ENCODE assay signal across 22 cellular contexts in genomic region chr6:101650402-101651100, GRCh38.
"Had no signal": no experiment of that assay in that cellular context is flagged by ENCODE, and none has a peak within 500 bp of the region (broad histone marks: within the 10 kb centered on the region; RNA-seq: fewer than 3 reads in every experiment).

No MANE protein-coding gene starts in this region.

- DNase-seq: activated B cell treated with CpG ODN at 0.5 μM for 24 hours; activated CD4-positive, alpha-beta T cell treated with anti-CD3 and anti-CD28 coated beads for 4 hours; activated CD4-positive, alpha-beta T cell treated with anti-CD3 and anti-CD28 coated beads, Interleukin-2, amount 50 U/mL, for 48 hours; activated CD8-positive, alpha-beta memory T cell treated with anti-CD3 and anti-CD28 coated beads, Interleukin-2, amount 50 U/mL, for 48 hours; activated naive CD4-positive, alpha-beta T cell; activated T-cell treated with anti-CD3 and anti-CD28 coated beads, Interleukin-2, amount 50 U/mL, for 4 hours; central memory CD4-positive, alpha-beta T cell; dermis blood vessel endothelial cell; effector CD8-positive, alpha-beta T cell; foreskin keratinocyte; hippocampal formation; immature natural killer cell; lower lobe of right lung; mesendoderm; naive B cell; occipital lobe; right lobe of liver; stimulated activated CD4-positive, alpha-beta T cell treated with anti-CD3 and anti-CD28 coated beads, Interleukin-1b, Interleukin-23, amount 100 ng/mL, for 48 hours; stimulated activated naive CD8-positive, alpha-beta T cell treated with anti-CD3 and anti-CD28 coated beads, Interleukin-15, amount 100 ng/mL, for 72 hours; T-helper 9 cell; tibial artery had no signal

- ATAC-seq: activated T-cell treated with anti-CD3 and anti-CD28 coated beads, Interleukin-2, amount 50 U/mL, for 4 hours; foreskin keratinocyte; left lobe of liver; lower lobe of right lung; right lobe of liver; stimulated activated naive CD8-positive, alpha-beta T cell treated with anti-CD3 and anti-CD28 coated beads, Interleukin-15, amount 100 ng/mL, for 72 hours had no signal
